ENCODE assay signal across 2 cellular contexts in genomic region chr1:159705251-159705910, GRCh38.
TF ChIP-seq lines count a peak whose summit lies in the region.

No MANE protein-coding gene starts in this region.

TF ChIP-seq in liver, 16 proteins besides CTCF, POLR2A, EP300 and RAD21:
- TF ChIP-seq FOXA1 (IDR thresholded peaks at IDR 0.05) (peak; percentile 49), REST (IDR thresholded peaks at IDR 0.05) (no peak), TAF1 (conservative IDR thresholded peaks at IDR 0.05) (no peak), SP1 (IDR thresholded peaks at IDR 0.05) (peak; percentile 90), EGR1 (IDR thresholded peaks at IDR 0.05; ENCODE audit: low read depth in 2 of 2) (peak; percentile 51 to 94), NR2F2 (IDR thresholded peaks at IDR 0.05) (peak; percentile 97), RXRA (IDR thresholded peaks at IDR 0.05) (peak; percentile 96), HNF4G (IDR thresholded peaks at IDR 0.05) (peak; percentile 89), YY1 (IDR thresholded peaks at IDR 0.05) (peak; percentile 86), GABPA (IDR thresholded peaks at IDR 0.05 in 1 of 2, conservative IDR thresholded peaks at IDR 0.05 in 1 of 2) (peak in 1 of 2 donors; percentile 35), HNF4A (conservative IDR thresholded peaks at IDR 0.05) (peak; percentile 97), JUND (IDR thresholded peaks at IDR 0.05) (peak in 1 of 2 donors; percentile 75), FOXA2 (IDR thresholded peaks at IDR 0.05) (peak; percentile 61), MAX (IDR thresholded peaks at IDR 0.05) (peak; percentile 97)
- TF ChIP-seq, protein P1, sequence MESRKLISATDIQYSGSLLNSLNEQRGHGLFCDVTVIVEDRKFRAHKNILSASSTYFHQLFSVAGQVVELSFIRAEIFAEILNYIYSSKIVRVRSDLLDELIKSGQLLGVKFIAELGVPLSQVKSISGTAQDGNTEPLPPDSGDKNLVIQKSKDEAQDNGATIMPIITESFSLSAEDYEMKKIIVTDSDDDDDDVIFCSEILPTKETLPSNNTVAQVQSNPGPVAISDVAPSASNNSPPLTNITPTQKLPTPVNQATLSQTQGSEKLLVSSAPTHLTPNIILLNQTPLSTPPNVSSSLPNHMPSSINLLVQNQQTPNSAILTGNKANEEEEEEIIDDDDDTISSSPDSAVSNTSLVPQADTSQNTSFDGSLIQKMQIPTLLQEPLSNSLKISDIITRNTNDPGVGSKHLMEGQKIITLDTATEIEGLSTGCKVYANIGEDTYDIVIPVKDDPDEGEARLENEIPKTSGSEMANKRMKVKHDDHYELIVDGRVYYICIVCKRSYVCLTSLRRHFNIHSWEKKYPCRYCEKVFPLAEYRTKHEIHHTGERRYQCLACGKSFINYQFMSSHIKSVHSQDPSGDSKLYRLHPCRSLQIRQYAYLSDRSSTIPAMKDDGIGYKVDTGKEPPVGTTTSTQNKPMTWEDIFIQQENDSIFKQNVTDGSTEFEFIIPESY (IDR thresholded peaks at IDR 0.05) = peak; percentile 56
- TF ChIP-seq, protein P2, sequence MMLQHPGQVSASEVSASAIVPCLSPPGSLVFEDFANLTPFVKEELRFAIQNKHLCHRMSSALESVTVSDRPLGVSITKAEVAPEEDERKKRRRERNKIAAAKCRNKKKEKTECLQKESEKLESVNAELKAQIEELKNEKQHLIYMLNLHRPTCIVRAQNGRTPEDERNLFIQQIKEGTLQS (IDR thresholded peaks at IDR 0.05) = no peak
TF ChIP-seq in liver: peak in this region for 13.

TF ChIP-seq in HepG2, 621 proteins besides CTCF, POLR2A, EP300 and RAD21:
- TF ChIP-seq, protein P3, sequence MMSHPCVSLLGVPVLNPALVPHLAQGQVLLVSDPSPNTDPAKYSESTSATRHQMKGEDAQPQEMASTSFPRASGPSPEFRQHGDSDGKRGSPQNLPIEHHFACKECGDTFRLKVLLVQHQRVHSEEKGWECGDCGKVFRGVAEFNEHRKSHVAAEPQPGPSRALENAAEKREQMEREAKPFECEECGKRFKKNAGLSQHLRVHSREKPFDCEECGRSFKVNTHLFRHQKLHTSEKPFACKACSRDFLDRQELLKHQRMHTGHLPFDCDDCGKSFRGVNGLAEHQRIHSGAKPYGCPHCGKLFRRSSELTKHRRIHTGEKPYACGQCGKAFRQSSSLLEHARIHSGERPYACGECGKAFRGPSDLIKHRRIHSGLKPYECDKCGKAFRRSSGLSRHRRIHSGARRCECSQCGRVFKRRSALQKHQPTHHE (CRISPR knock-in tag; IDR thresholded peaks at IDR 0.05; ENCODE audit: borderline replicate concordance) = no peak
- TF ChIP-seq ZNF513 (CRISPR knock-in tag; conservative IDR thresholded peaks at IDR 0.05) (no peak), ZBTB40 (IDR thresholded peaks at IDR 0.05) (no peak), ZBTB40 (CRISPR knock-in tag; IDR thresholded peaks at IDR 0.05) (no peak), TGIF2 (CRISPR knock-in tag; IDR thresholded peaks at IDR 0.05) (no peak), AHDC1 (CRISPR knock-in tag; IDR thresholded peaks at IDR 0.05; ENCODE audit: borderline replicate concordance) (no peak), ZFP36 (IDR thresholded peaks at IDR 0.05; ENCODE audit: borderline replicate concordance, low read depth, low read length, partially characterized antibody) (no peak), ZNF260 (CRISPR knock-in tag; IDR thresholded peaks at IDR 0.05; ENCODE audit: borderline replicate concordance, low read depth) (no peak), RCOR2 (CRISPR knock-in tag; IDR thresholded peaks at IDR 0.05) (no peak), GTF2F1 (IDR thresholded peaks at IDR 0.05; ENCODE audit: low read length) (no peak), REL (CRISPR knock-in tag; conservative IDR thresholded peaks at IDR 0.05) (no peak), NFE2L2 (IDR thresholded peaks at IDR 0.05; ENCODE audit: low read length) (no peak), HNRNPK (IDR thresholded peaks at IDR 0.05; ENCODE audit: low read depth, low read length, poor library complexity, severe bottlenecking) (no peak), HMG20B (CRISPR knock-in tag; conservative IDR thresholded peaks at IDR 0.05) (no peak), BORCS8-MEF2B (CRISPR knock-in tag; IDR thresholded peaks at IDR 0.05) (no peak), JUNB (CRISPR knock-in tag; IDR thresholded peaks at IDR 0.05; ENCODE audit: borderline replicate concordance) (no peak), ZBTB1 (CRISPR knock-in tag; IDR thresholded peaks at IDR 0.05; ENCODE audit: borderline replicate concordance) (no peak)
- TF ChIP-seq, protein P4, sequence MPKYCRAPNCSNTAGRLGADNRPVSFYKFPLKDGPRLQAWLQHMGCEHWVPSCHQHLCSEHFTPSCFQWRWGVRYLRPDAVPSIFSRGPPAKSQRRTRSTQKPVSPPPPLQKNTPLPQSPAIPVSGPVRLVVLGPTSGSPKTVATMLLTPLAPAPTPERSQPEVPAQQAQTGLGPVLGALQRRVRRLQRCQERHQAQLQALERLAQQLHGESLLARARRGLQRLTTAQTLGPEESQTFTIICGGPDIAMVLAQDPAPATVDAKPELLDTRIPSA (CRISPR knock-in tag; IDR thresholded peaks at IDR 0.05; ENCODE audit: borderline replicate concordance) = no peak
